ENCODE assay signal across 1 cellular context in the genomic region with DNA sequence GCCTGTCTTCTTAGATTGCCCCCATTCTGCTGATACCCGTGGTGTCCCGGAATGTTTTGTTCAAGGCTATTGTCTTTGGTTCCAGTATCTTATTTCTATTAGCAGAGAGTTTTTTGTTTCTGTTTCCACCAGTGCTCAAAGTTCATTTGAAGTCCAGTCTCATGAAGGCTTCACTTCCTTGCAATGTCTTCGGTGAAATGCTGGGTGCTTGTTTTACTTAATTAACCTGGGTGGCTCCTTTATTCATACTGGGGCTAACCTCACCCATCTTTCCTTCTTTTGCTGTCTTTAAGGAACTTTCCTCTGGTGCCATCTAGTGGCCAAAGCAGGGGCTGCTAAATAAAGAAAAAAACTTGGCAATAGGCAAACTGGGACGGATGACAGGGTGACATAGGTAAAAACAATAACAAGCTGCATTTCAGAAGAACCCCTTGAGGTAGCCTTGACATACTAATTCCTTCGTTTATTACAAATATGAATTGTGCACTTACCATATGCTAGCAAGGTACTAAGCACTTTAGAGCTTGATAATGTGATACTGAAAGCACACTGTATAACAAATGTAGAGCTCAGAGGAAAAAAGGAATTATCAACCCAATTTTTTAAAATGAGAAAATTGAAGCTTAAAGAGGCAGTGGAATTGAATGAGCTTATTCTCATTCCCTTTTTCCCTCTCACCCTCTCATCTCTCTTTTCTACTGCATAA.
TF ChIP-seq lines count a peak whose summit lies in the region.

No MANE protein-coding gene starts in this region.

TF ChIP-seq in endothelial cell of umbilical vein, 7 proteins besides CTCF, POLR2A, EP300 and RAD21:
- TF ChIP-seq POLR2AphosphoS5 (IDR thresholded peaks at IDR 0.05; ENCODE audit: insufficient read depth, low read depth, low read length) (no peak), FOS (IDR thresholded peaks at IDR 0.05; ENCODE audit: borderline replicate concordance, insufficient read depth, low read length) (no peak), MYC (IDR thresholded peaks at IDR 0.05; ENCODE audit: low read depth, low read length) (no peak), GATA2 (IDR thresholded peaks at IDR 0.05; ENCODE audit: insufficient read depth, insufficient read length, low read depth, low read length) (no peak), EZH2 (IDR thresholded peaks at IDR 0.05; ENCODE audit: borderline replicate concordance, low read depth, low read length, severe bottlenecking) (no peak), JUN (IDR thresholded peaks at IDR 0.05; ENCODE audit: borderline replicate concordance, insufficient read depth, insufficient read length, low read depth) (no peak)
- TF ChIP-seq, protein P1, sequence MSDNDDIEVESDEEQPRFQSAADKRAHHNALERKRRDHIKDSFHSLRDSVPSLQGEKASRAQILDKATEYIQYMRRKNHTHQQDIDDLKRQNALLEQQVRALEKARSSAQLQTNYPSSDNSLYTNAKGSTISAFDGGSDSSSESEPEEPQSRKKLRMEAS (IDR thresholded peaks at IDR 0.05; ENCODE audit: insufficient read depth, insufficient read length), result no peak
